ENCODE assay signal across 24 cellular contexts in the genomic region with DNA sequence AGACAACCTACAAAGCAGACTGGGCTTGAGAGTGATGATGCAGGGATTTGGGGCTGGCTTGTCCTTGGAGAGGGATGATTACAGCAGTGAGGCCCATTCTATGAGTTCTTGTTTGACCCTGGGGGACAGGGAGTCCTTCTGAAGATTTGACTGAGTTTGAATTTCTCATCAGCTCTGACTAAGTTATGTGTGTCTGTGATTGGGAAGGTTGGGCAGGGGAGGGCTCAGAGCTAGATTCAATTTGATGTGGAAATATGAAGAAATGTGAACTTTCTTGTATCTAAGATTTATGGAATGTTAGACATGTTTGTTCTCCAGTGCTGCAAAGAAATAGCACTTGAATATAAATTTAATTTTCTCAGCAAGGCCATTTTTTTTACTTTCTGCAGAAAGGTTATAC. TPM values are rescaled to one million over a fixed set of nuclear protein-coding genes. Genes with fewer than 3 reads are reported as not detected.
"Had no signal": no experiment of that assay in that cellular context is flagged by ENCODE, and none has a peak within 500 bp of the region (broad histone marks: within the 10 kb centered on the region; RNA-seq: fewer than 3 reads in every experiment).

No MANE protein-coding gene starts in this region.

- H3K27ac ChIP-seq: ascending aorta, cardiac muscle cell, gastroesophageal sphincter, neural progenitor cell, parathyroid adenoma, sigmoid colon, tibial artery, vagina had no signal

- H3K36me3 ChIP-seq: ascending aorta, cardiac muscle cell, gastroesophageal sphincter, heart right ventricle, neural progenitor cell, sigmoid colon, tibial artery, vagina had no signal

- H3K27ac Mint-ChIP-seq: activated CD4-positive, alpha-beta T cell treated with anti-CD3 and anti-CD28 coated beads, Interleukin-2, amount 10 ng/mL, durations not matched to agents 7 days and 5 days; activated T-helper 17 cell treated with anti-CD3 and anti-CD28 coated beads, Interleukin-2, amount 50 U/mL, for 72 hours; naive B cell; neural progenitor cell; stimulated activated effector memory CD8-positive, alpha-beta T cell treated with anti-CD3 and anti-CD28 coated beads, Interleukin-12 subunit alpha, Interleukin-12 subunit beta, amount 100 ng/mL, for 72 hours; T-helper 2 cell treated with Interferon-gamma antibody and Interleukin-4, amounts not matched to agents 5 μg/mL and 100 μg/mL, for 36 hours had no signal

- H3K36me3 Mint-ChIP-seq: neural progenitor cell; stimulated activated effector memory CD8-positive, alpha-beta T cell treated with anti-CD3 and anti-CD28 coated beads, Interleukin-12 subunit alpha, Interleukin-12 subunit beta, amount 100 ng/mL, for 72 hours had no signal

- H2AFZ ChIP-seq: neural progenitor cell, parathyroid adenoma had no signal

- H3K4me2 ChIP-seq: neural progenitor cell had no signal

- H3K27me3 ChIP-seq: ascending aorta, cardiac muscle cell, gastroesophageal sphincter, neural progenitor cell, sigmoid colon, tibial artery, vagina had no signal

- H3K4me3 Mint-ChIP-seq: activated CD4-positive, alpha-beta T cell treated with anti-CD3 and anti-CD28 coated beads, Interleukin-2, amount 10 ng/mL, durations not matched to agents 7 days and 5 days; activated T-helper 17 cell treated with anti-CD3 and anti-CD28 coated beads, Interleukin-2, amount 50 U/mL, for 72 hours; naive B cell; neural progenitor cell; stimulated activated effector memory CD8-positive, alpha-beta T cell treated with anti-CD3 and anti-CD28 coated beads, Interleukin-12 subunit alpha, Interleukin-12 subunit beta, amount 100 ng/mL, for 72 hours; T-helper 2 cell treated with Interferon-gamma antibody and Interleukin-4, amounts not matched to agents 5 μg/mL and 100 μg/mL, for 36 hours had no signal

- H3K9me3 ChIP-seq: sigmoid colon, vagina had no signal

- H3K9ac ChIP-seq: neural progenitor cell, parathyroid adenoma had no signal

- DNase-seq: activated CD4-positive, alpha-beta T cell treated with anti-CD3 and anti-CD28 coated beads, Interleukin-2, amount 10 ng/mL, durations not matched to agents 7 days and 5 days; activated naive CD4-positive, alpha-beta T cell treated with Interleukin-2 at 50 U/mL for 16 hours; activated T-cell treated with anti-CD3 and anti-CD28 coated beads for 4 hours; effector CD4-positive, alpha-beta T cell; heart right ventricle; islet precursor cell; naive B cell; sigmoid colon; stimulated activated CD4-positive, alpha-beta T cell treated with anti-CD3 and anti-CD28 coated beads, Interleukin-12 subunit alpha, Interleukin-12 subunit beta, amount 100 ng/mL, for 4 hours; stimulated activated CD4-positive, alpha-beta T cell treated with anti-CD3 and anti-CD28 coated beads, Interleukin-2, amount 100 ng/mL, for 24 hours; SW 1271; tibial artery had no signal

- H3K4me1 Mint-ChIP-seq: activated T-helper 17 cell treated with anti-CD3 and anti-CD28 coated beads, Interleukin-2, amount 50 U/mL, for 72 hours; naive B cell had no signal

- H3K79me2 ChIP-seq: parathyroid adenoma had no signal

- ATAC-seq: activated T-helper 17 cell treated with anti-CD3 and anti-CD28 coated beads, Interleukin-2, amount 50 U/mL, for 72 hours; gastroesophageal sphincter; heart right ventricle; left lobe of liver; stimulated activated effector memory CD8-positive, alpha-beta T cell treated with anti-CD3 and anti-CD28 coated beads, Interleukin-12 subunit alpha, Interleukin-12 subunit beta, amount 100 ng/mL, for 72 hours had no signal

- H3K27me3 Mint-ChIP-seq: activated CD4-positive, alpha-beta T cell treated with anti-CD3 and anti-CD28 coated beads, Interleukin-2, amount 10 ng/mL, durations not matched to agents 7 days and 5 days; activated T-helper 17 cell treated with anti-CD3 and anti-CD28 coated beads, Interleukin-2, amount 50 U/mL, for 72 hours had no signal

- H3K4me3 ChIP-seq: ascending aorta, cardiac muscle cell, coronary artery, gastroesophageal sphincter, heart right ventricle, neural progenitor cell, sigmoid colon, tibial artery, vagina had no signal

RNA-seq across cellular contexts. Expression of gene IL1R2, which starts 19.9 kb away (rescaled TPM):
- total RNA-seq: cardiac muscle cell, endothelial cell of umbilical vein had no signal
- polyA plus RNA-seq: cardiac muscle cell, endothelial cell of umbilical vein had no signal
